8 cellular contexts compared by ENCODE assay signal in the genomic region with DNA sequence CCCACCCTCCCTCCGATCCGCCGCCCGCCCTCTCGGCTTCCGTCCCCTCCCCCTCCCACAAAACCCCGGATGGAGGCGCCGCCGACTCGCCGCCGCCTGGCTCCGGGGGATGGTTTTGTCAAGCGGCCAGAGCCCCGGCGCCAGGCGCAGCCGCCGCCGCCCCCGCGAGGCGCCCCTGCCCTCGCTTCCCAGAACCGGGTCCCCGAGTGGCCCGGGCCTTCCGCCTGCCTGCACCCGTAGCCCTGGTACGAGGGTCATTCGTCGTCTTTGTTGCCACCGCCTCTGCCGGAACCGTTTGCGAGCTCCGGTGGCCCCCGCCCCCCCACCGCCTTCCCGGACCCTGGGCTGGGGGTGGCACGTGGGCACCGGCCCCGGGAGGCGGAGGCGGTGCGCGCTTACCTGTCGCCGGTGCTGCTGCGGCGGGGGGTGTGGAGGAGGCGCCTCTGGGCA. TPM values are rescaled to one million over a fixed set of nuclear protein-coding genes. Genes with fewer than 3 reads are reported as not detected.
DNase-seq lines count a peak whose midpoint lies in the region; ATAC-seq and TF ChIP-seq lines count a peak whose summit lies in the region.

No MANE protein-coding gene starts in this region.

- WGBS in heart left ventricle, 4 donors, result 0 to 1% (median 1%) methylated on average over 11 to 53 of the region's 53 CpGs; no CpG with 5 or more reads in 1 of the 4 donors

- intact Hi-C loops in CD4-positive, alpha-beta memory T cell (cut with micrococcal nuclease), result loop anchor here (2.0 to 5.0 kb wide), 7 partner anchors 16 to 1592 kb away; partner anchors contain the start of genes FBXO5 and MTHFD1L
- intact Hi-C loops in heart left ventricle (cut with DNase I) (loop anchor here in 8 of 10 donors (5.0 to 10.0 kb wide), 7 partner anchors 46 to 1591 kb away; partner anchors contain the start of genes RMND1 (in 4 of the 8) and FBXO5 (in 1 of the 8)), posterior cingulate gyrus (cut with DNase I) (no loop called here)

- ATAC-seq in GM19463 (IDR thresholded peaks at IDR 0.05; ENCODE audit: unreplicated experiment) (peak; percentile 6), heart left ventricle (peak in 3 of 4 donors; percentile 8 to 51 (median 39))

- peaks cover 0 to 22% of the 10 kb centered on the region in 2 donors for H3K36me3 Mint-ChIP-seq in CD4-positive, alpha-beta memory T cell
- peaks cover 13% of the 10 kb centered on the region for H3K36me3 Mint-ChIP-seq in type B pancreatic cell

- H3K9me3 Mint-ChIP-seq in CD4-positive, alpha-beta memory T cell, result peaks cover 0 to 4% (median 0%) of the 10 kb centered on the region in 8 donors
- H3K9me3 Mint-ChIP-seq in type B pancreatic cell, result no peaks in the 10 kb centered on the region

- no peaks in the 10 kb centered on the region for H3K36me3 ChIP-seq in CD4-positive, alpha-beta memory T cell (ENCODE audit: insufficient read depth, low read length)
- H3K36me3 ChIP-seq in adipocyte (ENCODE audit: control insufficient read depth, insufficient read depth, low read length, severe bottlenecking) (peaks cover 3% of the 10 kb centered on the region), heart left ventricle (peaks cover 0 to 4% (median 0%) of the 10 kb centered on the region in 9 donors)

- peaks cover 38 to 74% (median 55%) of the 10 kb centered on the region in 4 donors for H3K4me1 Mint-ChIP-seq in CD4-positive, alpha-beta memory T cell
- peaks cover 34% of the 10 kb centered on the region for H3K4me1 Mint-ChIP-seq in type B pancreatic cell (ENCODE audit: unreplicated experiment)

- H3K27me3 ChIP-seq in CD4-positive, alpha-beta memory T cell (ENCODE audit: insufficient read depth, low read length), result no peaks in the 10 kb centered on the region
- H3K27me3 ChIP-seq in adipocyte (replicated peaks; ENCODE audit: control insufficient read depth, insufficient read depth, low read length), result no peaks in the 10 kb centered on the region
- no peaks in the 10 kb centered on the region for H3K27me3 ChIP-seq in heart left ventricle

- CTCF ChIA-PET in CD4-positive, alpha-beta memory T cell (lab: Charles Lee; ENCODE audit: partially characterized antibody), result interaction anchor here (1.1 to 2.7 kb wide), 3 partner anchors 9 to 23 kb away, joined by 3 to 17 read pairs (median 7); no protein-coding TSS in a partner anchor

- TF ChIP-seq CTCF in heart left ventricle (IDR thresholded peaks at IDR 0.05) (no peak), type B pancreatic cell (conservative IDR thresholded peaks at IDR 0.05) (no peak)

- H3K4me3 Mint-ChIP-seq in CD4-positive, alpha-beta memory T cell, result peak overlapping the region in 5 of 8 donors; percentile 36 to 98 (median 91)
- peak overlapping the region; percentile 98 for H3K4me3 Mint-ChIP-seq in type B pancreatic cell

- peak overlapping the region in 2 of 7 donors; percentile 86 to 99 for H3K27ac Mint-ChIP-seq in CD4-positive, alpha-beta memory T cell
- no peak overlapping the region for H3K27ac Mint-ChIP-seq in type B pancreatic cell

- peak overlapping the region; percentile 83 for H3K27ac ChIP-seq in CD4-positive, alpha-beta memory T cell (ENCODE audit: low read depth, low read length)
- peak overlapping the region; percentile 96 to 100 (median 99) for H3K27ac ChIP-seq in heart left ventricle

- H3K9me3 ChIP-seq in CD4-positive, alpha-beta memory T cell (ENCODE audit: control insufficient read depth in 1 of 2, low read length in 2 of 2), result no peaks in the 10 kb centered on the region
- H3K9me3 ChIP-seq in adipocyte (ENCODE audit: control insufficient read depth, low read length) (no peaks in the 10 kb centered on the region), heart left ventricle (no peaks in the 10 kb centered on the region)

- peak overlapping the region in 1 of 2 donors; percentile 86 for H3K4me3 ChIP-seq in CD4-positive, alpha-beta memory T cell (ENCODE audit: low read length in 2 of 2)
- peak overlapping the region; percentile 78 for H3K4me3 ChIP-seq in adipocyte (ENCODE audit: low read length)
- peak overlapping the region; percentile 71 to 100 (median 94) for H3K4me3 ChIP-seq in heart left ventricle

- H3K9ac ChIP-seq in adipocyte (ENCODE audit: low read length), result peak overlapping the region; percentile 95

- TF ChIP-seq POLR2A in heart left ventricle (IDR thresholded peaks at IDR 0.05), result peak in 1 of 2 donors; percentile 17

- POLR2A ChIA-PET in CD4-positive, alpha-beta memory T cell (lab: Charles Lee; ENCODE audit: partially characterized antibody), result interaction anchor here (0.8 to 4.3 kb wide), 18 partner anchors 8 to 919 kb away, joined by 3 to 172 read pairs (median 10); partner anchors contain the start of gene RMND1

- H3K27me3 Mint-ChIP-seq in CD4-positive, alpha-beta memory T cell, result peaks cover 0 to 2% of the 10 kb centered on the region in 2 donors
- no peaks in the 10 kb centered on the region for H3K27me3 Mint-ChIP-seq in type B pancreatic cell

- DNase-seq in CD4-positive, alpha-beta memory T cell, result peak in 4 of 5 donors; percentile 84 to 89 (median 86)
- peak; percentile 36 for DNase-seq in HT1080 (ENCODE audit: low read depth)
- DNase-seq in SW 1271 (lab: John Stamatoyannopoulos, UW), result peak; percentile 46 to 67
- DNase-seq in adipocyte (ENCODE audit: low read depth), result peak; percentile 83
- DNase-seq in heart left ventricle, result peak; percentile 83 to 92 (median 88)
- DNase-seq in posterior cingulate gyrus, result peak; percentile 55 to 95 (median 72)
- peak; percentile 86 for DNase-seq in type B pancreatic cell (ENCODE audit: extremely low spot score, unreplicated experiment)

- H3K4me1 ChIP-seq in CD4-positive, alpha-beta memory T cell (ENCODE audit: insufficient read depth, low read length), result peaks cover 70% of the 10 kb centered on the region
- H3K4me1 ChIP-seq in adipocyte (ENCODE audit: control insufficient read depth, insufficient read depth, low read length) (peaks cover 53% of the 10 kb centered on the region), heart left ventricle (peaks cover 12 to 60% (median 48%) of the 10 kb centered on the region in 12 donors)

RNA-seq across cellular contexts. Expression of gene ZBTB2, which starts 0.3 kb away (rescaled TPM):
- 10 to 100 TPM; 27.9 to 29.5 TPM for total RNA-seq in CD4-positive, alpha-beta memory T cell
- polyA plus RNA-seq in CD4-positive, alpha-beta memory T cell, result 10 to 100 TPM; 19.6 to 25.5 TPM
- 28.6 and 34.6 TPM in 2 replicates for total RNA-seq in HT1080 (2014; rRNA removed; shearing (Covaris generic))
- 16.3 and 17.8 TPM in 2 replicates for polyA plus RNA-seq in HT1080 (2015; cell fraction: cytosol; rRNA removed)
- 7.3 and 8.8 TPM in 2 replicates for polyA plus RNA-seq in HT1080 (2015; cell fraction: nucleus; rRNA removed)
- total RNA-seq in heart left ventricle (1 to 10 TPM; 4.1 to 8.2 (median 5.8) TPM), type B pancreatic cell (ENCODE audit: low replicate concordance) (13.5 and 14.8 TPM in 2 replicates)
- polyA plus RNA-seq in heart left ventricle, result 1 to 10 TPM; 3.2 to 4.2 TPM

Comparison
In these comparisons a context has a peak if more than half of its experiments do, and no peak if none do; other contexts are left out.
1. DNase-seq: peak in every context shown above with its lines; median percentile 88 in heart left ventricle; 86 in CD4-positive, alpha-beta memory T cell; 86 in type B pancreatic cell; 83 in adipocyte; 72 in posterior cingulate gyrus; 56 in SW 1271; 36 in HT1080.